ENCODE assay signal across 1 cellular context in the genomic region with DNA sequence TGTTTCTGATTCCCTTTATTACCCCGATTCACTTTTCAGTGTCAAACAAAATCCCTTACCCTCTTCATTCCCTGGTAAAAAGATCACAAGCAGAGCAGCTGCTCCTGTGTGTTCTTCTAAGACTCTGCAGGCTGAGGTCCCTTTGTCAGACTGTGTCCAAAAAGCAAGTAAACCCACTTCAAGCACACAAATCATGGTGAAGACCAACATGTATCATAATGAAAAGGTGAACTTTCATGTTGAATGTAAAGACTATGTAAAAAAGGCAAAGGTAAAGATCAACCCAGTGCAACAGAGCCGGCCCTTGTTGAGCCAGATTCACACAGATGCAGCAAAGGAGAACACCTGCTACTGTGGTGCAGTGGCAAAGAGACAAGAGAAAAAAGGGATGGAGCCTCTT.
TF ChIP-seq lines count a peak whose summit lies in the region.

No MANE protein-coding gene starts in this region.

TF ChIP-seq in GM12891, 5 proteins besides CTCF, POLR2A, EP300 and RAD21:
- TF ChIP-seq PAX5 (IDR thresholded peaks at IDR 0.05; ENCODE audit: insufficient read depth, low read length, severe bottlenecking) (no peak), TAF1 (IDR thresholded peaks at IDR 0.05; ENCODE audit: low read depth, low read length) (no peak), POLR2AphosphoS5 (IDR thresholded peaks at IDR 0.05; ENCODE audit: low read depth, low read length) (no peak), SPI1 (IDR thresholded peaks at IDR 0.05; ENCODE audit: low read depth, low read length) (no peak), POU2F2 (IDR thresholded peaks at IDR 0.05; ENCODE audit: low read depth, low read length) (no peak)
